8 cellular contexts compared by ENCODE assay signal in the genomic region with DNA sequence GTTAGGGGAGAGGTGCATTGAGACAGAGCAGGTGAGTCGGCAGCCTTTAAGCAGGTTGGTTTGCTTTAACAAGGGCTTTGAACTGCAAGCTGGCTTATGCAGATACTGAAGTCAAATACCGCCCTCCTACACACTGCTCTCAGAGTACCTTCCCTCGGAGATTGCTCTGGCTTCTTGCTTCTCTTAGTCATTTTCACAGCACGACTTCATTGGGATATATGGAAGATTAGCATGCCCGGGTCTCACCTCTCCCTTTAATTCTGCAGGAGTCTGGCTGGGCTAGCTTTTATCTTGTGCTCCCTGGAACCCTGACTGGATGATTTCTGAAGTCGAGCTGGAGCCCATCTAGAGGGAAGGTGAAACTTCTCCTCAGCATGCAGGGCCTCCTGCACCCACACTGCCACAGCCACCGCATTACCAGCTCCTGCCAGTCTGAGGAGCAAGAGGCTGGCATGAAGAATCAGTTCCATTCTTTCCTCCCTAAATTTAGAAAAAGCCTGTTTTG.
DNase-seq lines count a peak whose midpoint lies in the region; ATAC-seq and TF ChIP-seq lines count a peak whose summit lies in the region.
"Had no signal": no experiment of that assay in that cellular context is flagged by ENCODE, and none has a peak within 500 bp of the region (broad histone marks: within the 10 kb centered on the region; RNA-seq: fewer than 3 reads in every experiment).

No MANE protein-coding gene starts in this region.

- H3K4me2 ChIP-seq in mesenchymal stem cell (ENCODE audit: low read length, poor library complexity, severe bottlenecking): no peak overlapping the region

- no peak overlapping the region for H3K23ac ChIP-seq in mesenchymal stem cell (ENCODE audit: low read length in 2 of 2)

- H4K91ac ChIP-seq in mesenchymal stem cell (ENCODE audit: low read length): no peak overlapping the region

- H3K4me1 ChIP-seq in naive thymus-derived CD4-positive, alpha-beta T cell (ENCODE audit: control insufficient read depth in 2 of 2, insufficient read depth in 2 of 2, low read length in 2 of 2): peaks cover 3 to 7% of the 10 kb centered on the region in 2 donors
- no peaks in the 10 kb centered on the region for H3K4me1 ChIP-seq in mesenchymal stem cell (ENCODE audit: control insufficient read depth, insufficient read depth, low read depth, low read length)

- no peaks in the 10 kb centered on the region for H3K36me3 Mint-ChIP-seq in activated CD8-positive, alpha-beta T cell treated with anti-CD3 and anti-CD28 coated beads, Interleukin-2, amount 10 ng/mL, durations not matched to agents 7 days and 5 days (ENCODE audit: low read depth)
- no peaks in the 10 kb centered on the region for H3K36me3 Mint-ChIP-seq in naive thymus-derived CD4-positive, alpha-beta T cell

- H3K9ac ChIP-seq in mesenchymal stem cell (ENCODE audit: low read length): no peak overlapping the region

- H3K4ac ChIP-seq in mesenchymal stem cell (ENCODE audit: low read depth in 1 of 2, low read length in 2 of 2): no peak overlapping the region

- H3K36me3 ChIP-seq in naive thymus-derived CD4-positive, alpha-beta T cell (ENCODE audit: control insufficient read depth in 2 of 3, insufficient read depth in 3 of 3, low read length in 3 of 3): no peaks in the 10 kb centered on the region
- no peaks in the 10 kb centered on the region for H3K36me3 ChIP-seq in mesenchymal stem cell (ENCODE audit: control insufficient read depth in 1 of 2, insufficient read depth in 2 of 2, low read depth in 1 of 2, low read length in 2 of 2)

- no peak overlapping the region for H2BK5ac ChIP-seq in mesenchymal stem cell (ENCODE audit: low read depth, low read length, poor library complexity, severe bottlenecking)

- WGBS in mesenchymal stem cell: 49% methylated on average over 7 of the region's 7 CpGs

- no peaks in the 10 kb centered on the region for H3K79me1 ChIP-seq in mesenchymal stem cell (replicated peaks; ENCODE audit: low read length, poor library complexity, severe bottlenecking)

- peak overlapping the region; percentile 37 for H3K27ac Mint-ChIP-seq in activated CD8-positive, alpha-beta T cell treated with anti-CD3 and anti-CD28 coated beads, Interleukin-2, amount 10 ng/mL, durations not matched to agents 7 days and 5 days
- peak overlapping the region in 7 of 9 donors; percentile 22 to 93 (median 68) for H3K27ac Mint-ChIP-seq in naive thymus-derived CD4-positive, alpha-beta T cell

- peak; percentile 76 for ATAC-seq in activated CD8-positive, alpha-beta T cell treated with anti-CD3 and anti-CD28 coated beads, Interleukin-2, amount 10 ng/mL, durations not matched to agents 7 days and 5 days
- peak; percentile 47 for ATAC-seq in naive thymus-derived CD4-positive, alpha-beta T cell
- ATAC-seq in GM21619 (IDR thresholded peaks at IDR 0.05; ENCODE audit: unreplicated experiment) (no peak), GM21390 (IDR thresholded peaks at IDR 0.05; ENCODE audit: unreplicated experiment) (no peak)

- CTCF ChIA-PET in activated CD8-positive, alpha-beta T cell treated with anti-CD3 and anti-CD28 coated beads, Interleukin-2, amount 10 ng/mL, durations not matched to agents 7 days and 5 days (lab: Charles Lee): interaction anchor here (0.7 to 6.5 kb wide), 12 partner anchors 9 to 332 kb away, joined by 3 to 68 read pairs (median 6); no protein-coding TSS in a partner anchor
- CTCF ChIA-PET in naive thymus-derived CD4-positive, alpha-beta T cell (lab: Charles Lee): interaction anchor here (0.7 kb wide), 1 partner anchor 266 kb away, joined by 3 read pairs; no protein-coding TSS in a partner anchor

- no peaks in the 10 kb centered on the region for H3K27me3 Mint-ChIP-seq in activated CD8-positive, alpha-beta T cell treated with anti-CD3 and anti-CD28 coated beads, Interleukin-2, amount 10 ng/mL, durations not matched to agents 7 days and 5 days (ENCODE audit: low read depth)
- peaks cover 0 to 8% (median 0%) of the 10 kb centered on the region in 5 donors for H3K27me3 Mint-ChIP-seq in naive thymus-derived CD4-positive, alpha-beta T cell

- H3K14ac ChIP-seq in mesenchymal stem cell (ENCODE audit: low read length in 2 of 2): no peak overlapping the region

- H2AFZ ChIP-seq in mesenchymal stem cell (ENCODE audit: low read depth, low read length): no peak overlapping the region

- H3K9me3 Mint-ChIP-seq in activated CD8-positive, alpha-beta T cell treated with anti-CD3 and anti-CD28 coated beads, Interleukin-2, amount 10 ng/mL, durations not matched to agents 7 days and 5 days (ENCODE audit: insufficient read depth): no peaks in the 10 kb centered on the region
- H3K9me3 Mint-ChIP-seq in naive thymus-derived CD4-positive, alpha-beta T cell: no peaks in the 10 kb centered on the region

- H3K9me3 ChIP-seq in naive thymus-derived CD4-positive, alpha-beta T cell (ENCODE audit: control insufficient read depth in 2 of 3, low read length in 3 of 3): no peaks in the 10 kb centered on the region
- H3K9me3 ChIP-seq in mesenchymal stem cell (ENCODE audit: control insufficient read depth, low read length): no peaks in the 10 kb centered on the region

- no peak overlapping the region for H2BK15ac ChIP-seq in mesenchymal stem cell (ENCODE audit: low read depth, poor library complexity, severe bottlenecking)

- no peak overlapping the region for H3K18ac ChIP-seq in mesenchymal stem cell (ENCODE audit: low read depth in 1 of 2, low read length in 2 of 2)

- no peak overlapping the region for H2BK12ac ChIP-seq in mesenchymal stem cell (ENCODE audit: low read length in 2 of 2)

- no peaks in the 10 kb centered on the region for H3K27me3 ChIP-seq in naive thymus-derived CD4-positive, alpha-beta T cell (ENCODE audit: control insufficient read depth in 2 of 2, insufficient read depth in 2 of 2, low read length in 2 of 2)
- peaks cover 0 to 27% of the 10 kb centered on the region in 2 experiments for H3K27me3 ChIP-seq in mesenchymal stem cell (ENCODE audit: control insufficient read depth in 1 of 2, insufficient read depth in 1 of 2, low read length in 2 of 2)

- DNase-seq in GDM1 (lab: John Stamatoyannopoulos, UW) (peak; percentile 44), mesenchymal stem cell (no peak)
- peak; percentile 57 for DNase-seq in activated CD8-positive, alpha-beta T cell treated with anti-CD3 and anti-CD28 coated beads, Interleukin-2, amount 10 ng/mL, durations not matched to agents 7 days and 5 days
- DNase-seq in naive thymus-derived CD4-positive, alpha-beta T cell: peak in 4 of 9 donors; percentile 12 to 33 (median 22)
- DNase-seq: stimulated activated CD4-positive, alpha-beta T cell treated with anti-CD3 and anti-CD28 coated beads, Interleukin-2, amount 100 ng/mL, for 48 hours had no signal

- POLR2A ChIA-PET in activated CD8-positive, alpha-beta T cell treated with anti-CD3 and anti-CD28 coated beads, Interleukin-2, amount 10 ng/mL, durations not matched to agents 7 days and 5 days (lab: Charles Lee): interaction anchor here (0.6 to 0.7 kb wide), 2 partner anchors 29 to 63 kb away, joined by 5 read pairs; no protein-coding TSS in a partner anchor
- POLR2A ChIA-PET in naive thymus-derived CD4-positive, alpha-beta T cell (lab: Charles Lee): no interaction called here

- no peak overlapping the region for H3K4me3 Mint-ChIP-seq in activated CD8-positive, alpha-beta T cell treated with anti-CD3 and anti-CD28 coated beads, Interleukin-2, amount 10 ng/mL, durations not matched to agents 7 days and 5 days
- peak overlapping the region in 8 of 10 donors; percentile 24 to 73 (median 36) for H3K4me3 Mint-ChIP-seq in naive thymus-derived CD4-positive, alpha-beta T cell

- H3K4me3 ChIP-seq in naive thymus-derived CD4-positive, alpha-beta T cell (ENCODE audit: low read length): no peak overlapping the region
- no peak overlapping the region for H3K4me3 ChIP-seq in mesenchymal stem cell (ENCODE audit: insufficient read depth in 1 of 2, low read depth in 1 of 2, low read length in 2 of 2)

- no peak for TF ChIP-seq EP300 in Ishikawa (IDR thresholded peaks at IDR 0.05; ENCODE audit: borderline replicate concordance)

- H2AK5ac ChIP-seq in mesenchymal stem cell (ENCODE audit: low read length, severe bottlenecking): no peak overlapping the region

- H3K27ac ChIP-seq in naive thymus-derived CD4-positive, alpha-beta T cell (ENCODE audit: low read depth, low read length): no peak overlapping the region
- H3K27ac ChIP-seq in mesenchymal stem cell (ENCODE audit: low read length, poor library complexity, severe bottlenecking): no peak overlapping the region

- peak; percentile 10; the same call in 1 of the 2 replicates for TF ChIP-seq RAD21 in Ishikawa (IDR thresholded peaks at IDR 0.05; ENCODE audit: low read depth)

- no peak overlapping the region for H2BK120ac ChIP-seq in mesenchymal stem cell (ENCODE audit: low read depth, low read length)

- peaks cover 45% of the 10 kb centered on the region for H3K4me1 Mint-ChIP-seq in activated CD8-positive, alpha-beta T cell treated with anti-CD3 and anti-CD28 coated beads, Interleukin-2, amount 10 ng/mL, durations not matched to agents 7 days and 5 days (ENCODE audit: low read depth)
- H3K4me1 Mint-ChIP-seq in naive thymus-derived CD4-positive, alpha-beta T cell: peaks cover 10 to 41% (median 20%) of the 10 kb centered on the region in 7 donors

- no peak overlapping the region for H4K8ac ChIP-seq in mesenchymal stem cell (ENCODE audit: low read length)

- intact Hi-C loops in naive thymus-derived CD4-positive, alpha-beta T cell (cut with micrococcal nuclease): loop anchor here (1.0 kb wide), 2 partner anchors 9 to 35 kb away; no protein-coding TSS in a partner anchor

TF ChIP-seq in Ishikawa, 13 proteins besides CTCF, POLR2A, EP300 and RAD21 (continues in another document):
- TF ChIP-seq MAX (IDR thresholded peaks at IDR 0.05) (no peak), TAF1 (IDR thresholded peaks at IDR 0.05; ENCODE audit: low read depth) (no peak), YY1 (IDR thresholded peaks at IDR 0.05; ENCODE audit: low read depth) (no peak), EGR1 (IDR thresholded peaks at IDR 0.05) (no peak)

Comparison
In these comparisons a context has a peak if more than half of its experiments do, and no peak if none do; other contexts are left out.
1. ATAC-seq: peak in activated CD8-positive, alpha-beta T cell treated with anti-CD3 and anti-CD28 coated beads, Interleukin-2, amount 10 ng/mL, durations not matched to agents 7 days and 5 days (single experiment) and naive thymus-derived CD4-positive, alpha-beta T cell (single experiment); none in GM21619 (single experiment) and GM21390 (single experiment).